Comparison of ENCODE assay signal across 23 cellular contexts in the genomic region with DNA sequence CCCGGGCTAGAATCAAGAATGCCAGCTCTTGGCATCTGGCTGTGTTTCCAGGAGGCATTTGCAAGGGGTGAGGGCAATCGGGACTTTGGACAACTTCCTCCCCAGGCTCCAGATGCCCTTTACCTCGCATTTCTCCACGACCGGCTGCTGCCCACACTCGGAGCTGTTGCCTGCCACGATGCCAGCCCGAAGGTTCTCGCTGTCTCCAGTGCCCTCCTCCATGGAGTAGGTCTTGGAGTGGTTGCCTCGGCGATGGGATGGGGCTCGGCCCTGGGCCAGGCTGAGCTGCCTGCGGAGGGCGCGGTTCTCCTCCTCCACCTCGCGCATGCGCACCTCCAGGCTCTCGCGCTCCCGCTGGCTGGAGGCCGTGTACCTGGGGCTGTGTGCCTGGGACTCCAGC.
"Had no signal": no experiment of that assay in that cellular context is flagged by ENCODE, and none has a peak within 500 bp of the region (broad histone marks: within the 10 kb centered on the region; RNA-seq: fewer than 3 reads in every experiment).

No MANE protein-coding gene starts in this region.

- H3K9me3 ChIP-seq: neutrophil, right lobe of liver had no signal

- ATAC-seq: natural killer cell treated with Interleukin-12 subunit alpha and Interleukin-12 subunit beta and Interleukin-15 and Interleukin-18, amount 100 ng/mL, for 72 hours; right lobe of liver; stimulated activated effector memory CD8-positive, alpha-beta T cell treated with anti-CD3 and anti-CD28 coated beads, Interleukin-12 subunit alpha, Interleukin-12 subunit beta, amount 100 ng/mL, for 72 hours; stimulated activated naive CD8-positive, alpha-beta T cell treated with anti-CD3 and anti-CD28 coated beads, Interleukin-15, amount 100 ng/mL, for 72 hours; T-helper 17 cell had no signal

- H3K36me3 ChIP-seq: breast epithelium, neutrophil, right lobe of liver had no signal

- H3K4me3 ChIP-seq: breast epithelium, coronary artery, right lobe of liver, tibial nerve had no signal

- DNase-seq: activated CD4-positive, alpha-beta T cell treated with anti-CD3 and anti-CD28 coated beads for 4 hours; activated CD4-positive, alpha-beta T cell treated with anti-CD3 and anti-CD28 coated beads, Interleukin-2, amount 50 U/mL, for 48 hours; activated CD4-positive, CD25-positive, alpha-beta regulatory T cell; activated naive CD4-positive, alpha-beta T cell treated with Interleukin-2 at 50 U/mL for 16 hours; activated naive CD8-positive, alpha-beta T cell treated with anti-CD3 and anti-CD28 coated beads, Interleukin-2, amount 10 ng/mL, durations not matched to agents 7 days and 5 days; activated T-cell treated with anti-CD3 and anti-CD28 coated beads, Interleukin-2, amount 50 U/mL, for 48 hours; amniotic stem cell; cerebellar nuclear complex; endodermal cell; immature natural killer cell; small intestine; stimulated activated CD4-positive, alpha-beta T cell treated with anti-CD3 and anti-CD28 coated beads, Interleukin-2, amount 100 ng/mL, for 24 hours; stimulated activated naive CD8-positive, alpha-beta T cell treated with anti-CD3 and anti-CD28 coated beads, Interleukin-15, amount 100 ng/mL, for 72 hours; T-helper 17 cell had no signal

- H3K27ac ChIP-seq: coronary artery, epithelial cell of prostate, neutrophil, parathyroid adenoma, right lobe of liver, tibial nerve had no signal

- H3K4me1 ChIP-seq: breast epithelium, parathyroid adenoma had no signal

- H3K27me3 ChIP-seq: breast epithelium, neutrophil, right lobe of liver, tibial nerve had no signal
